In genomic region chr9:123473226-123473625, GRCh38 we compare ENCODE assay signal across 12 cellular contexts.
DNase-seq lines count a peak whose midpoint lies in the region; ATAC-seq and TF ChIP-seq lines count a peak whose summit lies in the region.
"Had no signal": no experiment of that assay in that cellular context is flagged by ENCODE, and none has a peak within 500 bp of the region (broad histone marks: within the 10 kb centered on the region; RNA-seq: fewer than 3 reads in every experiment).

No MANE protein-coding gene starts in this region.

- POLR2A ChIA-PET in CD8-positive, alpha-beta T cell (lab: Charles Lee): no interaction called here

- no peak overlapping the region for H3K4me3 Mint-ChIP-seq in CD8-positive, alpha-beta T cell

- DNase-seq in Ammon's horn (ENCODE audit: low spot score): peak; percentile 74
- DNase-seq in NCI-H1092 (lab: John Stamatoyannopoulos, UW): peak; percentile 59
- peak; percentile 19 to 40 for DNase-seq in SJCRH30
- DNase-seq in heart right ventricle: no peak
- DNase-seq in CD8-positive, alpha-beta T cell: no peak
- no peak for DNase-seq in uterus
- no peak for DNase-seq in NCI-H1436 (lab: John Stamatoyannopoulos, UW)
- DNase-seq: activated effector memory CD4-positive, alpha-beta T cell treated with anti-CD3 and anti-CD28 coated beads, Interleukin-2, amount 50 U/mL, for 16 hours; effector CD8-positive, alpha-beta T cell; foreskin keratinocyte; trophoblast cell had no signal

- H3K4me1 Mint-ChIP-seq in CD8-positive, alpha-beta T cell (ENCODE audit: low read depth): no peaks in the 10 kb centered on the region

- H3K27ac Mint-ChIP-seq in CD8-positive, alpha-beta T cell: no peak overlapping the region

- peaks cover 2% of the 10 kb centered on the region for H3K36me3 Mint-ChIP-seq in CD8-positive, alpha-beta T cell

- no peaks in the 10 kb centered on the region for H3K27me3 Mint-ChIP-seq in CD8-positive, alpha-beta T cell (ENCODE audit: low read depth)

- WGBS in heart right ventricle, 2 donors: 56 to 78% methylated on average over 8 of the region's 8 CpGs

- TF ChIP-seq CTCF in heart right ventricle (IDR thresholded peaks at IDR 0.05) (no peak), uterus (IDR thresholded peaks at IDR 0.05) (no peak)
- no peak for TF ChIP-seq CTCF in CD8-positive, alpha-beta T cell (IDR thresholded peaks at IDR 0.05)

- no peak overlapping the region for H3K27ac ChIP-seq in SJCRH30
- H3K27ac ChIP-seq in heart right ventricle: no peak overlapping the region
- no peak overlapping the region for H3K27ac ChIP-seq in CD8-positive, alpha-beta T cell (ENCODE audit: low read depth, low read length)
- H3K27ac ChIP-seq in uterus: no peak overlapping the region
- H3K27ac ChIP-seq: foreskin keratinocyte had no signal

- TF ChIP-seq POLR2A in uterus (IDR thresholded peaks at IDR 0.05): no peak

- H3K4me1 ChIP-seq in SJCRH30: no peaks in the 10 kb centered on the region
- H3K4me1 ChIP-seq in heart right ventricle: peaks cover 0 to 11% (median 0%) of the 10 kb centered on the region in 9 donors
- H3K4me1 ChIP-seq in CD8-positive, alpha-beta T cell (ENCODE audit: insufficient read depth, low read length): no peaks in the 10 kb centered on the region
- H3K4me1 ChIP-seq in uterus: no peaks in the 10 kb centered on the region
- H3K4me1 ChIP-seq: foreskin keratinocyte had no signal

- H3K36me3 ChIP-seq in SJCRH30 (no peaks in the 10 kb centered on the region), heart right ventricle (no peaks in the 10 kb centered on the region), uterus (no peaks in the 10 kb centered on the region)
- no peaks in the 10 kb centered on the region for H3K36me3 ChIP-seq in CD8-positive, alpha-beta T cell (ENCODE audit: insufficient read depth, low read length)

- no peaks in the 10 kb centered on the region for H3K9me3 ChIP-seq in SJCRH30 (replicated peaks)
- no peaks in the 10 kb centered on the region for H3K9me3 ChIP-seq in heart right ventricle
- no peaks in the 10 kb centered on the region for H3K9me3 ChIP-seq in CD8-positive, alpha-beta T cell (ENCODE audit: low read length)
- no peaks in the 10 kb centered on the region for H3K9me3 ChIP-seq in uterus

- H3K4me3 ChIP-seq in SJCRH30 (no peak overlapping the region), heart right ventricle (no peak overlapping the region), uterus (no peak overlapping the region)
- no peak overlapping the region for H3K4me3 ChIP-seq in CD8-positive, alpha-beta T cell (ENCODE audit: low read depth, low read length)

- CTCF ChIA-PET in CD8-positive, alpha-beta T cell (lab: Charles Lee): no interaction called here

- no peaks in the 10 kb centered on the region for H3K9me3 Mint-ChIP-seq in CD8-positive, alpha-beta T cell

- H3K27me3 ChIP-seq in SJCRH30 (no peaks in the 10 kb centered on the region), heart right ventricle (no peaks in the 10 kb centered on the region), uterus (no peaks in the 10 kb centered on the region)
- no peaks in the 10 kb centered on the region for H3K27me3 ChIP-seq in CD8-positive, alpha-beta T cell (ENCODE audit: insufficient read depth, low read length)
- H3K27me3 ChIP-seq: foreskin keratinocyte had no signal

- ATAC-seq in heart right ventricle (peak; percentile 30 to 74 (median 52)), GM21737 (IDR thresholded peaks at IDR 0.05; ENCODE audit: unreplicated experiment) (no peak)
- no peak for ATAC-seq in CD8-positive, alpha-beta T cell
- ATAC-seq: foreskin keratinocyte had no signal

- intact Hi-C loops in heart right ventricle (cut with DNase I): no loop called here
- intact Hi-C loops in CD8-positive, alpha-beta T cell (cut with DNase I, micrococcal nuclease): no loop called here
- intact Hi-C loops in uterus (cut with DNase I; ENCODE audit: low total_unique reads): no loop called here

Comparison
In these comparisons a context has a peak if more than half of its experiments do, and no peak if none do; other contexts are left out.
1. DNase-seq: peak in Ammon's horn (single experiment), NCI-H1092 (single experiment) and SJCRH30 (2 of 2); none in heart right ventricle (0 of 2), CD8-positive, alpha-beta T cell (0 of 7), uterus (0 of 2) and NCI-H1436 (single experiment).
2. ATAC-seq: peak in heart right ventricle (8 of 8); none in CD8-positive, alpha-beta T cell (single experiment) and GM21737 (single experiment).